Comparison of ENCODE assay signal across 29 cellular contexts in the genomic region with DNA sequence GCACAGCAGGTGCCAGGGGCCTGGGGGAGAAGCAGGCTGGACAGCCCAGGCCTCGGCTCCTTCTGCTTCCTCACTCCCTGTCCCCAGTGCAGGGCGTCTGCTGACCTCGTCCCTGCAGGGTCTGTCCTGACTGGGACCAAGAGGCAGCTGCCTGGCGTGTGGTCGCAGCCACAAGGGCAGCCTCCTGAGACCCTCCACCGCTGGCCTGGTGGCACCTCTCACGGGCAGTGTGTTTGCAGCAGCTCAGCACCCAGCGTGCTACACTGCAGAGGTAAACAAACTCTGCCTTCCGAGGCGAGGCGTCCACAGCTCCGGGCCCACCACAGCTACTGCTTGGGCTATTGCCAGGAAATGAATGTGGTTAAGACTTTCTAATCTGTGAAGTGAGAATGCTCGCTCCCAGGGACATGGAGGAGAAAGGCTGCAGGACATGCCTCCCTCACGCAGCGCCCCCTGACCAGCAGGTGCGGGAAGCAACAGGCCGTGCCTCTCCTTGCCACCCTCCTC. TPM values are rescaled to one million over a fixed set of nuclear protein-coding genes. Genes with fewer than 3 reads are reported as not detected.
DNase-seq lines count a peak whose midpoint lies in the region; ATAC-seq, FAIRE-seq and TF ChIP-seq lines count a peak whose summit lies in the region.
"Had no signal": no experiment of that assay in that cellular context is flagged by ENCODE, and none has a peak within 500 bp of the region (broad histone marks: within the 10 kb centered on the region; RNA-seq: fewer than 3 reads in every experiment).

No MANE protein-coding gene starts in this region.

- H3K4me1 ChIP-seq in kidney (ENCODE audit: control insufficient read depth in 1 of 2, insufficient read depth in 1 of 2, low read depth in 1 of 2, low read length in 2 of 2), result no peaks in the 10 kb centered on the region
- H3K4me1 ChIP-seq: adrenal gland, neural progenitor cell, prostate gland had no signal

- H3K36me3 ChIP-seq in kidney (ENCODE audit: control insufficient read depth in 1 of 2, insufficient read depth in 2 of 2, low read length in 2 of 2), result no peaks in the 10 kb centered on the region
- H3K36me3 ChIP-seq: adrenal gland, neural progenitor cell, prostate gland had no signal

- H3K9me3 ChIP-seq in kidney (ENCODE audit: control insufficient read depth in 1 of 2, low read length in 2 of 2), result no peaks in the 10 kb centered on the region
- H3K9me3 ChIP-seq: adrenal gland, mucosa of descending colon, prostate gland had no signal

- H3K27ac ChIP-seq in kidney (ENCODE audit: low read depth in 2 of 2, low read length in 2 of 2), result no peak overlapping the region
- H3K27ac ChIP-seq: adrenal gland, neural progenitor cell, prostate gland, RWPE1, skin epidermis had no signal

- intact Hi-C loops in kidney (cut with DNase I) (no loop called here), posterior vena cava (cut with DNase I) (no loop called here)

- H3K4me3 ChIP-seq in kidney (ENCODE audit: low read length in 2 of 2), result no peak overlapping the region
- H3K4me3 ChIP-seq: adrenal gland, mucosa of descending colon, neural progenitor cell, prostate gland, skin epidermis had no signal

- FAIRE-seq in kidney (lab: Jason Lieb, UNC), result no peak
- FAIRE-seq: colon, H54 had no signal

- DNase-seq in NCI-H1092 treated with DMSO at 0.1 percent for 48 hours (lab: John Stamatoyannopoulos, UW) (peak; percentile 1), NCI-H1092 (lab: John Stamatoyannopoulos, UW) (no peak), RPMI8226 (peak; percentile 45), kidney (peak; percentile 58), posterior vena cava (ENCODE audit: low spot score) (peak; percentile 78), SK-N-DZ (ENCODE audit: low spot score) (no peak)
- DNase-seq in stimulated activated CD4-positive, alpha-beta T cell treated with anti-CD3 and anti-CD28 coated beads, Interleukin-2, amount 100 ng/mL, for 24 hours, result no peak
- DNase-seq: activated CD4-positive, alpha-beta memory T cell treated with anti-CD3 and anti-CD28 coated beads, Interleukin-2, amount 10 ng/mL, durations not matched to agents 7 days and 5 days; activated gamma-delta T cell; activated T-cell treated with anti-CD3 and anti-CD28 coated beads, Interleukin-2, amount 50 U/mL, for 1 hour; DND-41; effector CD8-positive, alpha-beta T cell; erythroblast; Kasumi-1; NCI-H1105; NCI-H2029; NCI-H748 treated with DMSO at 0.1 percent for 48 hours; T-helper 9 cell; trophoblast cell had no signal

- no peak for ATAC-seq in GM19467 (IDR thresholded peaks at IDR 0.05; ENCODE audit: unreplicated experiment)
- ATAC-seq: activated CD4-positive, CD25-positive, alpha-beta regulatory T cell treated with anti-CD3 and anti-CD28 coated beads, Interleukin-2, amount 50 U/mL, for 24 hours; mucosa of descending colon had no signal

- no peak for TF ChIP-seq CTCF in kidney (IDR thresholded peaks at IDR 0.05; ENCODE audit: borderline replicate concordance, extremely low read depth, insufficient read depth)

- H3K9ac ChIP-seq in kidney (ENCODE audit: low read length in 2 of 2), result no peak overlapping the region
- H3K9ac ChIP-seq: neural progenitor cell had no signal

RNA-seq across cellular contexts. Expression of a gene that starts 46.1 kb away (rescaled TPM):
- total RNA-seq in kidney, result 47.3 TPM
- 121 TPM for polyA plus RNA-seq in kidney (ENCODE audit: insufficient read depth, low read depth, low replicate concordance)
- 10 to 100 TPM; 21.6 to 26.0 TPM for total RNA-seq in posterior vena cava
- polyA plus RNA-seq in SK-N-DZ (2014; cell fraction: cytosol; rRNA removed), result 30.0 and 30.5 TPM in 2 replicates
- 26.6 and 30.4 TPM in 2 replicates for polyA plus RNA-seq in SK-N-DZ (2014; cell fraction: nucleus; rRNA removed)

Comparison
In these comparisons a context has a peak if more than half of its experiments do, and no peak if none do; other contexts are left out.
1. DNase-seq: peak in NCI-H1092 treated with DMSO at 0.1 percent for 48 hours (single experiment), RPMI8226 (single experiment), kidney (single experiment) and posterior vena cava (single experiment); none in NCI-H1092 (single experiment), SK-N-DZ (single experiment) and stimulated activated CD4-positive, alpha-beta T cell treated with anti-CD3 and anti-CD28 coated beads, Interleukin-2, amount 100 ng/mL, for 24 hours (0 of 2).